ENCODE assay signal across 13 cellular contexts in the genomic region with DNA sequence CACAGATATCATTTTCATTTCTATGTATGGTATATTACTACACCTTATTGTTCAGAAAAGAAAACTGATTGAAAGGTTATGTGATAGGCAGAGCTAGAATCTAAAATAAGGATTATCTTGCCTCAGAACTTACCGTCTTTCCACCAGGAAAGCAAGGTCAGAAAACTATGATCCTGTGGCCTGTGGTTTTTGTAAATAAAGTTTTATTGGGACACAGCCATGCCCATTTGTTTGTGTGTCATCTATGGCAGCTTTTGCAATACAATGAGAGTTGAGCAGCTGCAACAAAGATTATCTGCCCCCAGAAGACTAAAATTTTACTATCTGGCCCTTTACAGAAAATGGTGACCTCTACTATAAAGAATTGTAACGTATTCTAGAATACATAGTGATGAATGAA.
DNase-seq lines count a peak whose midpoint lies in the region; FAIRE-seq and TF ChIP-seq lines count a peak whose summit lies in the region.
"Had no signal": no experiment of that assay in that cellular context is flagged by ENCODE, and none has a peak within 500 bp of the region (broad histone marks: within the 10 kb centered on the region; RNA-seq: fewer than 3 reads in every experiment).

No MANE protein-coding gene starts in this region.

- DNase-seq in Calu3, result no peak
- DNase-seq in dorsolateral prefrontal cortex, result no peak
- no peak for DNase-seq in substantia nigra (lab: John Stamatoyannopoulos, UW)
- DNase-seq in KBM-7, result no peak
- DNase-seq in D721Med (ENCODE audit: insufficient read length, low spot score), result no peak
- DNase-seq in superior temporal gyrus (ENCODE audit: extremely low spot score), result no peak
- DNase-seq: CD4-positive, alpha-beta T cell; DND-41; GF-D8 had no signal

- no peak for FAIRE-seq in D721Med (lab: Jason Lieb, UNC)
- FAIRE-seq: H1 had no signal

- peaks cover 12% of the 10 kb centered on the region for H3K36me3 Mint-ChIP-seq in Calu3 (ENCODE audit: insufficient read depth, unreplicated experiment)

- TF ChIP-seq CTCF in Calu3 (IDR thresholded peaks at IDR 0.05; ENCODE audit: unreplicated experiment), result no peak
- no peak for TF ChIP-seq CTCF in dorsolateral prefrontal cortex (IDR thresholded peaks at IDR 0.05 in 54 of 56, conservative IDR thresholded peaks at IDR 0.05 in 2 of 56; ENCODE audit: low read depth in 1 of 56, partially characterized antibody in 56 of 56)
- no peak for TF ChIP-seq CTCF in D721Med (IDR thresholded peaks at IDR 0.05; ENCODE audit: insufficient read depth, missing control alignments)

- in situ Hi-C loops in KBM-7 (cut with MboI; ENCODE audit: low pct_unique_long_range_greater_than_20kb, low sequenced_read_pairs), result no loop called here

- no peaks in the 10 kb centered on the region for H3K27me3 ChIP-seq in dorsolateral prefrontal cortex

- H3K4me3 Mint-ChIP-seq in Calu3 (ENCODE audit: low read depth, unreplicated experiment), result no peak overlapping the region
- H3K4me3 Mint-ChIP-seq: B cell; CD4-positive, alpha-beta T cell had no signal

- no peaks in the 10 kb centered on the region for H3K27me3 Mint-ChIP-seq in Calu3 (ENCODE audit: unreplicated experiment)

- H3K4me3 ChIP-seq in dorsolateral prefrontal cortex, result no peak overlapping the region
- H3K4me3 ChIP-seq: HAP-1 had no signal

- no peaks in the 10 kb centered on the region for H3K9me3 Mint-ChIP-seq in Calu3 (ENCODE audit: low read depth, unreplicated experiment)
- H3K9me3 Mint-ChIP-seq: CD4-positive, alpha-beta T cell had no signal

- H3K27ac ChIP-seq in angular gyrus (ENCODE audit: low read depth, low read length) (peak overlapping the region; percentile 92), dorsolateral prefrontal cortex (peak overlapping the region in 43 of 59 donors; percentile 2 to 98 (median 91)), substantia nigra (ENCODE audit: low read depth, low read length, poor library complexity, severe bottlenecking) (peak overlapping the region; percentile 94)

- peaks cover 64% of the 10 kb centered on the region for H3K4me1 Mint-ChIP-seq in Calu3 (ENCODE audit: low read depth, unreplicated experiment)
- H3K4me1 Mint-ChIP-seq: B cell had no signal

- intact Hi-C loops in Calu3 (cut with micrococcal nuclease; ENCODE audit: unreplicated experiment), result loop anchor here (5.0 to 10.0 kb wide), 4 partner anchors 236 to 544 kb away; no protein-coding TSS in a partner anchor
- intact Hi-C loops in dorsolateral prefrontal cortex (cut with DNase I), result no loop called here

- BruUV-seq in Calu3 (replicated peaks; lab: Mats Ljungman, UMichigan), result no TSS peak

- CTCF ChIA-PET in Calu3 (lab: Charles Lee), result interaction anchor here (1.1 to 3.1 kb wide), 2 partner anchors 22 to 268 kb away, joined by 3 to 21 read pairs; no protein-coding TSS in a partner anchor

- H3K27ac Mint-ChIP-seq in Calu3 (ENCODE audit: unreplicated experiment), result peak overlapping the region; percentile 91
- H3K27ac Mint-ChIP-seq: B cell; CD4-positive, alpha-beta T cell had no signal
